In genomic region chr1:244050835-244051444, GRCh38 we compare ENCODE assay signal across 8 cellular contexts. TPM values are rescaled to one million over a fixed set of nuclear protein-coding genes. Genes with fewer than 3 reads are reported as not detected.
DNase-seq lines count a peak whose midpoint lies in the region; ATAC-seq and TF ChIP-seq lines count a peak whose summit lies in the region.

TSS of gene ZBTB18 (plus strand) at chr1:244051283. CDS start at chr1:244051432, 149 bp downstream.

- H3K9me3 Mint-ChIP-seq in endothelial cell (ENCODE audit: unreplicated experiment): no peaks in the 10 kb centered on the region
- no peaks in the 10 kb centered on the region for H3K9me3 Mint-ChIP-seq in mesothelial cell of epicardium

- TF ChIP-seq CTCF in endothelial cell (IDR thresholded peaks at IDR 0.05; ENCODE audit: unreplicated experiment): no peak
- no peak for TF ChIP-seq CTCF in mesothelial cell of epicardium (IDR thresholded peaks at IDR 0.05; ENCODE audit: unreplicated experiment)

- ATAC-seq in HG02588 (IDR thresholded peaks at IDR 0.05; ENCODE audit: unreplicated experiment) (no peak), GM18519 (IDR thresholded peaks at IDR 0.05; ENCODE audit: low FRiP score, unreplicated experiment) (no peak)

- H3K36me3 ChIP-seq in SJSA1 (peaks cover 37% of the 10 kb centered on the region), urinary bladder (ENCODE audit: insufficient read depth) (peaks cover 2% of the 10 kb centered on the region)

- H3K27me3 ChIP-seq in SJSA1 (replicated peaks): no peaks in the 10 kb centered on the region

- peak; percentile 58 for DNase-seq in COLO668 (lab: John Stamatoyannopoulos, UW; ENCODE audit: unreplicated experiment)
- DNase-seq in KBM-7: peak; percentile 25
- DNase-seq in SJSA1 (ENCODE audit: low read depth in 1 of 2, low spot score in 2 of 2): peak in 1 of 2 experiments; percentile 59
- no peak for DNase-seq in endothelial cell (ENCODE audit: low spot score)
- no peak for DNase-seq in mesothelial cell of epicardium (ENCODE audit: low spot score in 2 of 2, unreplicated experiment in 2 of 2)

- H3K27me3 Mint-ChIP-seq in endothelial cell (ENCODE audit: unreplicated experiment) (peaks cover 12% of the 10 kb centered on the region), mesothelial cell of epicardium (ENCODE audit: low read depth) (no peaks in the 10 kb centered on the region)

- peaks cover 34% of the 10 kb centered on the region for H3K4me1 Mint-ChIP-seq in endothelial cell (ENCODE audit: unreplicated experiment)
- peaks cover 22% of the 10 kb centered on the region for H3K4me1 Mint-ChIP-seq in mesothelial cell of epicardium

- H3K4me3 Mint-ChIP-seq in endothelial cell (ENCODE audit: unreplicated experiment): peak within 1 kb of the TSS; percentile 99
- no peak within 1 kb of the TSS for H3K4me3 Mint-ChIP-seq in mesothelial cell of epicardium

- peaks cover 35% of the 10 kb centered on the region for H3K4me1 ChIP-seq in SJSA1 (replicated peaks)
- no peaks in the 10 kb centered on the region for H3K4me1 ChIP-seq in urinary bladder (ENCODE audit: insufficient read depth)

- H3K27ac Mint-ChIP-seq in endothelial cell (ENCODE audit: unreplicated experiment) (peak within 1 kb of the TSS; percentile 92), mesothelial cell of epicardium (no peak within 1 kb of the TSS)

- H3K36me3 Mint-ChIP-seq in endothelial cell (ENCODE audit: low read depth, unreplicated experiment): peaks cover 10% of the 10 kb centered on the region
- peaks cover 6% of the 10 kb centered on the region for H3K36me3 Mint-ChIP-seq in mesothelial cell of epicardium

- 18% methylated on average over 4 of the region's 4 CpGs for WGBS in urinary bladder

- no peaks in the 10 kb centered on the region for H3K9me3 ChIP-seq in SJSA1 (replicated peaks)

- H3K4me3 ChIP-seq in SJSA1 (peak within 1 kb of the TSS; percentile 53), urinary bladder (ENCODE audit: low read depth, low read length) (peak within 1 kb of the TSS; percentile 100)

- H3K27ac ChIP-seq in SJSA1: no peak within 1 kb of the TSS
- no peak within 1 kb of the TSS for H3K27ac ChIP-seq in urinary bladder (ENCODE audit: low read depth)

- in situ Hi-C loops in KBM-7 (cut with MboI; ENCODE audit: low pct_unique_long_range_greater_than_20kb, low sequenced_read_pairs): no loop called here

RNA-seq across cellular contexts. Expression of gene ZBTB18, which starts in this region (rescaled TPM):
- 36.2 and 38.0 TPM in 2 replicates for total RNA-seq in SJSA1 (2014; rRNA removed; shearing (Covaris generic))
- total RNA-seq in endothelial cell (ENCODE audit: unreplicated experiment): 21.7 TPM
- 41.6 to 43.8 TPM (median 42.5 TPM) in 3 replicates for total RNA-seq in mesothelial cell of epicardium
- 18.2 TPM for total RNA-seq in urinary bladder
- 13.1 TPM for polyA plus RNA-seq in urinary bladder

Comparison
In these comparisons a context has a peak if more than half of its experiments do, and no peak if none do; other contexts are left out.
1. DNase-seq: peak in COLO668 (single experiment) and KBM-7 (single experiment); none in endothelial cell (single experiment) and mesothelial cell of epicardium (0 of 2).